25 cellular contexts compared by ENCODE assay signal in the genomic region with DNA sequence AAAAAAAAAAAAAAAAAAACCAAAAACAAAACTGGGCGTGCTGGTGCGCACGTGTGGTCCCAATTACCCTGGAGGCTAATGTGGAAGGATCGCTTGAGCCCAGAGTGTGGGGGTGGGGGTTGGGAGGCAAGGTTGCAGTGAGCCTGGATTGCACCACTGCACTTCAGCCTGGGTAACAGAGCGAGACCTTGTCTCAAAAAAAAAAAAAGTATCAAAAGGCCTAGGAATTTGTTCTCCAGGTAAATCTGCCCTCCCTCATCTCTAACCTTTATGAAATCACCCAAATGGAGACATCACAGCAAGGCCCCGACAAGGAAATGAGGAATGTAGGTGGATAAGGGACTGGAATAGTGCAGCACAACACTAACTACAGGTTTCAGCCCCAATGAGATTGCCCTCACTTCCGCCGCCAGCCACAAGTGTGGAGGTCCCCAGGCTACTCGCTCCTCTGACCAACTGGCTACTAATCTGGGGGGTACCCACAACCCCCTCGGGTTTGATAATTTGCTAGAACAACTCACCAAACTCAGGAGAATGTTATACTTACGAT. TPM values are rescaled to one million over a fixed set of nuclear protein-coding genes. Genes with fewer than 3 reads are reported as not detected.
DNase-seq lines count a peak whose midpoint lies in the region; ATAC-seq and TF ChIP-seq lines count a peak whose summit lies in the region.
"Had no signal": no experiment of that assay in that cellular context is flagged by ENCODE, and none has a peak within 500 bp of the region (broad histone marks: within the 10 kb centered on the region; RNA-seq: fewer than 3 reads in every experiment).

No MANE protein-coding gene starts in this region.

- H3K9ac ChIP-seq in ES-I3 (ENCODE audit: low read depth, low read length), result peak overlapping the region; percentile 30; the same call in 1 of the 2 replicates
- no peak overlapping the region for H3K9ac ChIP-seq in endodermal cell (ENCODE audit: extremely low read depth, low read length, poor library complexity, severe bottlenecking)

- WGBS in endodermal cell (ENCODE audit: insufficient coverage in 1 of 2, insufficient read length in 1 of 2), 2 experiments, result 66 to 67% methylated on average over 7 to 10 of the region's 11 CpGs

- peak overlapping the region; percentile 93 for H3K27ac Mint-ChIP-seq in endodermal cell
- H3K27ac Mint-ChIP-seq: activated naive CD8-positive, alpha-beta T cell treated with anti-CD3 and anti-CD28 coated beads, Interleukin-2, amount 10 ng/mL, durations not matched to agents 7 days and 5 days had no signal

- no peak overlapping the region for H3K27ac ChIP-seq in endodermal cell (ENCODE audit: low read depth, low read length)
- H3K27ac ChIP-seq: body of pancreas, heart right ventricle, Peyer's patch, psoas muscle, SJCRH30 had no signal

- peak overlapping the region; percentile 54 for H3K4me3 Mint-ChIP-seq in endodermal cell
- H3K4me3 Mint-ChIP-seq: activated naive CD8-positive, alpha-beta T cell treated with anti-CD3 and anti-CD28 coated beads, Interleukin-2, amount 10 ng/mL, durations not matched to agents 7 days and 5 days; neural crest cell had no signal

- ATAC-seq in GM21528 (IDR thresholded peaks at IDR 0.05; ENCODE audit: low FRiP score, unreplicated experiment), result no peak
- ATAC-seq: body of pancreas; heart right ventricle; left colon; psoas muscle; stimulated activated naive CD8-positive, alpha-beta T cell treated with anti-CD3 and anti-CD28 coated beads, Interleukin-15, Interleukin-2, amounts not matched to agents 100 U/mL and 50 U/mL, for 24 hours had no signal

- no peaks in the 10 kb centered on the region for H3K27me3 Mint-ChIP-seq in endodermal cell (ENCODE audit: insufficient read depth)

- peaks cover 23% of the 10 kb centered on the region for H3K4me1 ChIP-seq in ES-I3 (ENCODE audit: insufficient read depth, low read length)
- peaks cover 7% of the 10 kb centered on the region for H3K4me1 ChIP-seq in endodermal cell (ENCODE audit: control insufficient read depth, insufficient read depth, low read length)
- H3K4me1 ChIP-seq: Peyer's patch, psoas muscle had no signal

- no peaks in the 10 kb centered on the region for H3K27me3 ChIP-seq in endodermal cell (ENCODE audit: control insufficient read depth, insufficient read depth, low read length, poor library complexity, severe bottlenecking)
- H3K27me3 ChIP-seq: body of pancreas, heart right ventricle, Peyer's patch, SJCRH30, upper lobe of left lung had no signal

- peaks cover 6% of the 10 kb centered on the region for H3K36me3 Mint-ChIP-seq in endodermal cell (ENCODE audit: low read depth)

- H3K9me3 Mint-ChIP-seq in endodermal cell, result peaks cover 31% of the 10 kb centered on the region

- H3K4me1 Mint-ChIP-seq in endodermal cell, result peaks cover 38% of the 10 kb centered on the region

- no peak for TF ChIP-seq CTCF in endodermal cell (conservative IDR thresholded peaks at IDR 0.05)

- H3K36me3 ChIP-seq in ES-I3 (ENCODE audit: insufficient read depth, low read length), result 0 out of 2 replicates have a peak, but pooled peaks cover 3% of the 10 kb centered on the region
- H3K36me3 ChIP-seq in endodermal cell (ENCODE audit: control insufficient read depth, insufficient read depth, low read length), result no peaks in the 10 kb centered on the region
- H3K36me3 ChIP-seq: heart right ventricle, Peyer's patch, SJCRH30, upper lobe of left lung had no signal

- H3K9me3 ChIP-seq in ES-I3 (ENCODE audit: control insufficient read depth, insufficient read depth, low read length), result peaks cover 16% of the 10 kb centered on the region
- H3K9me3 ChIP-seq in endodermal cell (ENCODE audit: control insufficient read depth, low read length), result peaks cover 29% of the 10 kb centered on the region
- H3K9me3 ChIP-seq: body of pancreas, Peyer's patch, psoas muscle, SJCRH30 had no signal

- no peak overlapping the region for H3K4me3 ChIP-seq in endodermal cell (ENCODE audit: low read length)
- H3K4me3 ChIP-seq: body of pancreas, heart right ventricle, Peyer's patch, psoas muscle, SJCRH30, upper lobe of left lung had no signal

- DNase-seq in endodermal cell, result peak; percentile 79
- DNase-seq in kidney tubule cell (ENCODE audit: low spot score), result peak; percentile 26
- peak; percentile 42 for DNase-seq in renal cortical epithelial cell (ENCODE audit: low read depth)
- no peak for DNase-seq in iPS-NIHi11 (ENCODE audit: low spot score)
- no peak for DNase-seq in cerebellum (ENCODE audit: low spot score)
- no peak for DNase-seq in HK-2 (ENCODE audit: unreplicated experiment)
- DNase-seq: activated CD4-positive, alpha-beta T cell treated with anti-CD3 and anti-CD28 coated beads for 4 hours; activated naive CD8-positive, alpha-beta T cell treated with anti-CD3 and anti-CD28 coated beads, Interleukin-2, amount 10 ng/mL, durations not matched to agents 7 days and 5 days; body of pancreas; heart right ventricle; Kasumi-1; left colon; NCI-H1105; NCI-H2081 treated with DMSO at 0.1 percent for 48 hours; NCI-H446 treated with DMSO at 0.1 percent for 48 hours; psoas muscle; SJCRH30; small intestine; stimulated activated naive CD8-positive, alpha-beta T cell treated with anti-CD3 and anti-CD28 coated beads, Interleukin-15, Interleukin-2, amounts not matched to agents 100 U/mL and 50 U/mL, for 24 hours; T-helper 1 cell had no signal

RNA-seq across cellular contexts. Expression of gene DDR1, which starts 36.8 kb away (rescaled TPM):
- 100 to 1,000 TPM; 140 to 151 TPM for total RNA-seq in endodermal cell
- 299 TPM for polyA plus RNA-seq in endodermal cell (2013, experiment 1 of 2)
- 288 TPM for polyA plus RNA-seq in endodermal cell (2013, experiment 2 of 2)
- total RNA-seq in renal cortical epithelial cell, result 165 and 197 TPM in 2 replicates
- total RNA-seq in cerebellum, result 139 TPM

Comparison
In these comparisons a context has a peak if more than half of its experiments do, and no peak if none do; other contexts are left out.
1. DNase-seq: peak in endodermal cell (single experiment), kidney tubule cell (single experiment) and renal cortical epithelial cell (single experiment); none in iPS-NIHi11 (single experiment), cerebellum (single experiment) and HK-2 (single experiment).